1 cellular context compared by ENCODE assay signal in the genomic region with DNA sequence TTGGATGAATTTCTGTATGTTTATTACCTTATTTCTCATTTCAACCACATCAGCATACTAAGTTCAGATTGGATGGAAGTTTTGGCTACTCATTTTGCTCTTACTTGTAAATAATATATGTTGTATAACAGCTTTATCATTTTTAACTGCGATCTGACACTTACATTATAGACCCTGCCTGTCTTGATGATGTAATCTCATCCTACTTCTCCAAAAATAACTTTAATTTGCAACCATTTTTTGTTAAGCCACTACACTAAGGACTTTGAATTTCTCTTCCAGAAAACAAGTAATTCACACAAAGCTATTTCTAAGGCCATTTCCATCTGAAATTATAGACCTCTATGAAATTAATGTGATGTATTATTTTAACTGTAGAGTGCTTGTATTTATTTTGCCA.
TF ChIP-seq lines count a peak whose summit lies in the region.

No MANE protein-coding gene starts in this region.

TF ChIP-seq in endothelial cell of umbilical vein, 7 proteins besides CTCF, POLR2A, EP300 and RAD21:
- TF ChIP-seq, protein P1, sequence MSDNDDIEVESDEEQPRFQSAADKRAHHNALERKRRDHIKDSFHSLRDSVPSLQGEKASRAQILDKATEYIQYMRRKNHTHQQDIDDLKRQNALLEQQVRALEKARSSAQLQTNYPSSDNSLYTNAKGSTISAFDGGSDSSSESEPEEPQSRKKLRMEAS (IDR thresholded peaks at IDR 0.05; ENCODE audit: insufficient read depth, insufficient read length), result no peak
- TF ChIP-seq MYC (IDR thresholded peaks at IDR 0.05; ENCODE audit: low read depth, low read length) (no peak), POLR2AphosphoS5 (IDR thresholded peaks at IDR 0.05; ENCODE audit: insufficient read depth, low read depth, low read length) (no peak), GATA2 (IDR thresholded peaks at IDR 0.05; ENCODE audit: insufficient read depth, insufficient read length, low read depth, low read length) (no peak), JUN (IDR thresholded peaks at IDR 0.05; ENCODE audit: borderline replicate concordance, insufficient read depth, insufficient read length, low read depth) (no peak), FOS (IDR thresholded peaks at IDR 0.05; ENCODE audit: borderline replicate concordance, insufficient read depth, low read length) (no peak), EZH2 (IDR thresholded peaks at IDR 0.05; ENCODE audit: borderline replicate concordance, low read depth, low read length, severe bottlenecking) (no peak)
